1 cellular context compared by ENCODE assay signal in the genomic region with DNA sequence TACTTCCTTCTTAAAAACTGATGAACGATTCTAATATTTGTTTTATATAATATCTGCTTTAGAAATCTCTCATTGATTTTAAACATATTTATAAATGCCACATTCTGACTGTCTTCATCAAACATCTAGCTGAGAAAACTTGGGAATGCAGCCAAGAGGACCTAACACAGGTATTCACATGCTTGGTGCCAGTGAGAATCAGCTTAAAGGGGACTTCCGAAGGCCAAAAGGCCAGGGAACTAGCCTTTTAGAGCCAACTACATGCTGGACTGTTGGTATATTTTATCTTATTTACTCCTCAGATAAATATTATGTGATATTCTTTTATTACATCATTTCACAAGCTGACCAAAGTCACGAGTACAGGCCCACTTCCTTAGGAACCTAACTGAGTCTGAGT.
TF ChIP-seq lines count a peak whose summit lies in the region.

No MANE protein-coding gene starts in this region.

TF ChIP-seq in SK-N-SH, 30 proteins besides CTCF, POLR2A, EP300 and RAD21 (continued from another document):
- TF ChIP-seq SIN3A (IDR thresholded peaks at IDR 0.05; ENCODE audit: borderline replicate concordance, low read depth, low read length) (no peak), POLR2AphosphoS5 (IDR thresholded peaks at IDR 0.05; ENCODE audit: low read depth, low read length) (no peak), ELF1 (IDR thresholded peaks at IDR 0.05) (no peak), CHD2 (IDR thresholded peaks at IDR 0.05; ENCODE audit: low read length, partially characterized antibody) (no peak), TAF1 (IDR thresholded peaks at IDR 0.05; ENCODE audit: borderline replicate concordance, low read depth, low read length) (no peak), FOXM1 (IDR thresholded peaks at IDR 0.05; ENCODE audit: low read depth) (no peak), TCF12 (IDR thresholded peaks at IDR 0.05) (no peak), JUND (IDR thresholded peaks at IDR 0.05) (no peak), FOXJ3 (CRISPR knock-in tag; IDR thresholded peaks at IDR 0.05) (no peak), TEAD4 (IDR thresholded peaks at IDR 0.05; ENCODE audit: borderline replicate concordance, insufficient read depth) (no peak), NFIC (IDR thresholded peaks at IDR 0.05; ENCODE audit: borderline replicate concordance) (no peak)
- TF ChIP-seq, protein P1, sequence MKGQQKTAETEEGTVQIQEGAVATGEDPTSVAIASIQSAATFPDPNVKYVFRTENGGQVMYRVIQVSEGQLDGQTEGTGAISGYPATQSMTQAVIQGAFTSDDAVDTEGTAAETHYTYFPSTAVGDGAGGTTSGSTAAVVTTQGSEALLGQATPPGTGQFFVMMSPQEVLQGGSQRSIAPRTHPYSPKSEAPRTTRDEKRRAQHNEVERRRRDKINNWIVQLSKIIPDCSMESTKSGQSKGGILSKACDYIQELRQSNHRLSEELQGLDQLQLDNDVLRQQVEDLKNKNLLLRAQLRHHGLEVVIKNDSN (IDR thresholded peaks at IDR 0.05; ENCODE audit: borderline replicate concordance, low read depth), result no peak
- TF ChIP-seq, protein P2, sequence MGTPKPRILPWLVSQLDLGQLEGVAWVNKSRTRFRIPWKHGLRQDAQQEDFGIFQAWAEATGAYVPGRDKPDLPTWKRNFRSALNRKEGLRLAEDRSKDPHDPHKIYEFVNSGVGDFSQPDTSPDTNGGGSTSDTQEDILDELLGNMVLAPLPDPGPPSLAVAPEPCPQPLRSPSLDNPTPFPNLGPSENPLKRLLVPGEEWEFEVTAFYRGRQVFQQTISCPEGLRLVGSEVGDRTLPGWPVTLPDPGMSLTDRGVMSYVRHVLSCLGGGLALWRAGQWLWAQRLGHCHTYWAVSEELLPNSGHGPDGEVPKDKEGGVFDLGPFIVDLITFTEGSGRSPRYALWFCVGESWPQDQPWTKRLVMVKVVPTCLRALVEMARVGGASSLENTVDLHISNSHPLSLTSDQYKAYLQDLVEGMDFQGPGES (IDR thresholded peaks at IDR 0.05; ENCODE audit: low read depth, low read length), result no peak
- TF ChIP-seq, protein P3, sequence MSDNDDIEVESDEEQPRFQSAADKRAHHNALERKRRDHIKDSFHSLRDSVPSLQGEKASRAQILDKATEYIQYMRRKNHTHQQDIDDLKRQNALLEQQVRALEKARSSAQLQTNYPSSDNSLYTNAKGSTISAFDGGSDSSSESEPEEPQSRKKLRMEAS (IDR thresholded peaks at IDR 0.05; ENCODE audit: low read depth), result no peak
- TF ChIP-seq, protein P4, sequence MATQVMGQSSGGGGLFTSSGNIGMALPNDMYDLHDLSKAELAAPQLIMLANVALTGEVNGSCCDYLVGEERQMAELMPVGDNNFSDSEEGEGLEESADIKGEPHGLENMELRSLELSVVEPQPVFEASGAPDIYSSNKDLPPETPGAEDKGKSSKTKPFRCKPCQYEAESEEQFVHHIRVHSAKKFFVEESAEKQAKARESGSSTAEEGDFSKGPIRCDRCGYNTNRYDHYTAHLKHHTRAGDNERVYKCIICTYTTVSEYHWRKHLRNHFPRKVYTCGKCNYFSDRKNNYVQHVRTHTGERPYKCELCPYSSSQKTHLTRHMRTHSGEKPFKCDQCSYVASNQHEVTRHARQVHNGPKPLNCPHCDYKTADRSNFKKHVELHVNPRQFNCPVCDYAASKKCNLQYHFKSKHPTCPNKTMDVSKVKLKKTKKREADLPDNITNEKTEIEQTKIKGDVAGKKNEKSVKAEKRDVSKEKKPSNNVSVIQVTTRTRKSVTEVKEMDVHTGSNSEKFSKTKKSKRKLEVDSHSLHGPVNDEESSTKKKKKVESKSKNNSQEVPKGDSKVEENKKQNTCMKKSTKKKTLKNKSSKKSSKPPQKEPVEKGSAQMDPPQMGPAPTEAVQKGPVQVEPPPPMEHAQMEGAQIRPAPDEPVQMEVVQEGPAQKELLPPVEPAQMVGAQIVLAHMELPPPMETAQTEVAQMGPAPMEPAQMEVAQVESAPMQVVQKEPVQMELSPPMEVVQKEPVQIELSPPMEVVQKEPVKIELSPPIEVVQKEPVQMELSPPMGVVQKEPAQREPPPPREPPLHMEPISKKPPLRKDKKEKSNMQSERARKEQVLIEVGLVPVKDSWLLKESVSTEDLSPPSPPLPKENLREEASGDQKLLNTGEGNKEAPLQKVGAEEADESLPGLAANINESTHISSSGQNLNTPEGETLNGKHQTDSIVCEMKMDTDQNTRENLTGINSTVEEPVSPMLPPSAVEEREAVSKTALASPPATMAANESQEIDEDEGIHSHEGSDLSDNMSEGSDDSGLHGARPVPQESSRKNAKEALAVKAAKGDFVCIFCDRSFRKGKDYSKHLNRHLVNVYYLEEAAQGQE (IDR thresholded peaks at IDR 0.05; ENCODE audit: low read depth, low read length), result no peak
